ENCODE assay signal across 1 cellular context in the genomic region with DNA sequence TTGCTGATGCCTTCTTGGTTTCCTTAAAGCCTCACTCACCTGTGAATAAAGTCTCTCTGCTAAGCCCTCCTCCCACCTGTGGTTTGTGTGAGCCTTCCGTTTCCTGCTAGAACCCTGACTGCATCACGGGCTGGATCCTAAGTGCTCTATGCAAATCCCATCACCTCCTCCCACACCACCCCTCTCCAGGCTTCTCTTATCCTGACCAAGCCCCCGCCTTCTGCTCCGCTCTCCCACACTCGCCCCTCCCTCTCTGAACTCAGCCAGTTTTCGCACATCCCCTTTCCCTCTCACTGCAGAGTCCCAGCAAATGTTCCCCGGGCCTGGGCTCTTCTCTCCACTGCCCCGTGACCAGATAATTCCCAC.
TF ChIP-seq lines count a peak whose summit lies in the region.

No MANE protein-coding gene starts in this region.

TF ChIP-seq in WTC11, 78 proteins besides CTCF, POLR2A, EP300 and RAD21 (continued from another document):
- TF ChIP-seq, protein P1, sequence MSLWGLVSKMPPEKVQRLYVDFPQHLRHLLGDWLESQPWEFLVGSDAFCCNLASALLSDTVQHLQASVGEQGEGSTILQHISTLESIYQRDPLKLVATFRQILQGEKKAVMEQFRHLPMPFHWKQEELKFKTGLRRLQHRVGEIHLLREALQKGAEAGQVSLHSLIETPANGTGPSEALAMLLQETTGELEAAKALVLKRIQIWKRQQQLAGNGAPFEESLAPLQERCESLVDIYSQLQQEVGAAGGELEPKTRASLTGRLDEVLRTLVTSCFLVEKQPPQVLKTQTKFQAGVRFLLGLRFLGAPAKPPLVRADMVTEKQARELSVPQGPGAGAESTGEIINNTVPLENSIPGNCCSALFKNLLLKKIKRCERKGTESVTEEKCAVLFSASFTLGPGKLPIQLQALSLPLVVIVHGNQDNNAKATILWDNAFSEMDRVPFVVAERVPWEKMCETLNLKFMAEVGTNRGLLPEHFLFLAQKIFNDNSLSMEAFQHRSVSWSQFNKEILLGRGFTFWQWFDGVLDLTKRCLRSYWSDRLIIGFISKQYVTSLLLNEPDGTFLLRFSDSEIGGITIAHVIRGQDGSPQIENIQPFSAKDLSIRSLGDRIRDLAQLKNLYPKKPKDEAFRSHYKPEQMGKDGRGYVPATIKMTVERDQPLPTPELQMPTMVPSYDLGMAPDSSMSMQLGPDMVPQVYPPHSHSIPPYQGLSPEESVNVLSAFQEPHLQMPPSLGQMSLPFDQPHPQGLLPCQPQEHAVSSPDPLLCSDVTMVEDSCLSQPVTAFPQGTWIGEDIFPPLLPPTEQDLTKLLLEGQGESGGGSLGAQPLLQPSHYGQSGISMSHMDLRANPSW (CRISPR knock-in tag; conservative IDR thresholded peaks at IDR 0.05; ENCODE audit: low read depth): no peak
